ENCODE assay signal across 26 cellular contexts in the genomic region with DNA sequence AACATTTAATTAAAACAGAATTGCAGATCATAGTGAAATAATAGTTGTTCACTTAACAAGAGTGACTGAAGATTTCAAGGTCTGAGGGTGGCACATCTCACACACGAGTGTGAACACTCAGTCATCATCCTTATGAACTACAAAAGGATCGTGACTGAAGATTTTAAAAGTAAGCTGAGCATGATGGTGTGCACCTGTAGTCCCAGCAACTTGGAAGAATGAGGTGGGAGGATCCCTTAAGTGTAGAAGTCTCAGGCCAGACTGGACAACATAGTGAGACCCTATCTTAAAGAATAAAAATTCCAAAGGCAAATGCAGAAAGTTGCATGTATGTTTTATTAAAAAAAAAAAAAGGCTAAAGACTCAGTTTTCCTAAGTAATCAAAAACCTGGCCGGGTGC.
"Had no signal": no experiment of that assay in that cellular context is flagged by ENCODE, and none has a peak within 500 bp of the region (broad histone marks: within the 10 kb centered on the region; RNA-seq: fewer than 3 reads in every experiment).

No MANE protein-coding gene starts in this region.

- H3K9me3 Mint-ChIP-seq: activated CD4-positive, alpha-beta memory T cell treated with anti-CD3 and anti-CD28 coated beads, Interleukin-2, amount 10 ng/mL, durations not matched to agents 7 days and 5 days; activated CD4-positive, alpha-beta T cell treated with anti-CD3 and anti-CD28 coated beads, Interleukin-2, amount 10 ng/mL, durations not matched to agents 24 days and 14 days; activated T-cell treated with anti-CD3 and anti-CD28 coated beads, Interleukin-2, amount 50 U/mL, for 4 hours; activated T-helper 17 cell treated with anti-CD3 and anti-CD28 coated beads, Interleukin-2, amount 50 U/mL, for 72 hours; central memory CD8-positive, alpha-beta T cell; effector memory CD8-positive, alpha-beta T cell had no signal

- H3K9me3 ChIP-seq: esophagus muscularis mucosa, gastrocnemius medialis had no signal

- H3K36me3 ChIP-seq: brain microvascular endothelial cell, esophagus muscularis mucosa, gastrocnemius medialis had no signal

- H3K4me1 ChIP-seq: esophagus muscularis mucosa, foreskin keratinocyte, gastrocnemius medialis had no signal

- DNase-seq: activated CD4-positive, alpha-beta memory T cell treated with anti-CD3 and anti-CD28 coated beads, Interleukin-2, amount 10 ng/mL, durations not matched to agents 7 days and 5 days; activated CD4-positive, alpha-beta T cell treated with anti-CD3 and anti-CD28 coated beads, Interleukin-2, amount 10 ng/mL, durations not matched to agents 24 days and 14 days; activated effector memory CD4-positive, alpha-beta T cell treated with Interleukin-2 at 50 U/mL for 16 hours; activated gamma-delta T cell treated with Interleukin-2 at 50 U/mL for 16 hours; activated naive CD4-positive, alpha-beta T cell treated with anti-CD3 and anti-CD28 coated beads, Interleukin-2, amount 50 U/mL, for 16 hours; activated naive CD4-positive, alpha-beta T cell treated with Interleukin-2 at 50 U/mL for 16 hours; activated T-cell treated with anti-CD3 and anti-CD28 coated beads, Interleukin-2, amount 50 U/mL, for 4 hours; amniotic stem cell; anterior cingulate cortex; brain microvascular endothelial cell; dermis blood vessel endothelial cell; effector CD4-positive, alpha-beta T cell; effector memory CD8-positive, alpha-beta T cell; erythroblast; foreskin keratinocyte; gastrocnemius medialis; glutamatergic neuron; T-helper 2 cell had no signal

- H3K4me3 Mint-ChIP-seq: activated CD4-positive, alpha-beta memory T cell treated with anti-CD3 and anti-CD28 coated beads, Interleukin-2, amount 10 ng/mL, durations not matched to agents 7 days and 5 days; activated CD4-positive, alpha-beta T cell treated with anti-CD3 and anti-CD28 coated beads, Interleukin-2, amount 10 ng/mL, durations not matched to agents 24 days and 14 days; activated naive CD8-positive, alpha-beta T cell; activated T-cell treated with anti-CD3 and anti-CD28 coated beads, Interleukin-2, amount 50 U/mL, for 4 hours; activated T-helper 17 cell treated with anti-CD3 and anti-CD28 coated beads, Interleukin-2, amount 50 U/mL, for 72 hours; central memory CD8-positive, alpha-beta T cell; effector memory CD8-positive, alpha-beta T cell had no signal

- H3K27ac Mint-ChIP-seq: activated CD4-positive, alpha-beta memory T cell treated with anti-CD3 and anti-CD28 coated beads, Interleukin-2, amount 10 ng/mL, durations not matched to agents 7 days and 5 days; activated CD4-positive, alpha-beta T cell treated with anti-CD3 and anti-CD28 coated beads, Interleukin-2, amount 10 ng/mL, durations not matched to agents 24 days and 14 days; activated naive CD8-positive, alpha-beta T cell; activated T-helper 17 cell treated with anti-CD3 and anti-CD28 coated beads, Interleukin-2, amount 50 U/mL, for 72 hours had no signal

- H3K4me3 ChIP-seq: coronary artery, esophagus muscularis mucosa, gastrocnemius medialis had no signal

- H3K27me3 ChIP-seq: foreskin keratinocyte, gastrocnemius medialis had no signal

- FAIRE-seq: astrocyte, bronchial epithelial cell had no signal

- H3K4me1 Mint-ChIP-seq: activated T-helper 17 cell treated with anti-CD3 and anti-CD28 coated beads, Interleukin-2, amount 50 U/mL, for 72 hours; central memory CD8-positive, alpha-beta T cell had no signal

- ATAC-seq: activated CD4-positive, CD25-positive, alpha-beta regulatory T cell treated with anti-CD3 and anti-CD28 coated beads, Interleukin-2, amount 50 U/mL, for 24 hours; activated T-cell treated with anti-CD3 and anti-CD28 coated beads, Interleukin-2, amount 50 U/mL, for 4 hours; activated T-helper 17 cell treated with anti-CD3 and anti-CD28 coated beads, Interleukin-2, amount 50 U/mL, for 72 hours; effector memory CD8-positive, alpha-beta T cell; foreskin keratinocyte; gastrocnemius medialis had no signal

- H3K27ac ChIP-seq: brain microvascular endothelial cell, coronary artery, esophagus muscularis mucosa, foreskin keratinocyte, gastrocnemius medialis had no signal
